Comparison of ENCODE assay signal across 8 cellular contexts in the genomic region with DNA sequence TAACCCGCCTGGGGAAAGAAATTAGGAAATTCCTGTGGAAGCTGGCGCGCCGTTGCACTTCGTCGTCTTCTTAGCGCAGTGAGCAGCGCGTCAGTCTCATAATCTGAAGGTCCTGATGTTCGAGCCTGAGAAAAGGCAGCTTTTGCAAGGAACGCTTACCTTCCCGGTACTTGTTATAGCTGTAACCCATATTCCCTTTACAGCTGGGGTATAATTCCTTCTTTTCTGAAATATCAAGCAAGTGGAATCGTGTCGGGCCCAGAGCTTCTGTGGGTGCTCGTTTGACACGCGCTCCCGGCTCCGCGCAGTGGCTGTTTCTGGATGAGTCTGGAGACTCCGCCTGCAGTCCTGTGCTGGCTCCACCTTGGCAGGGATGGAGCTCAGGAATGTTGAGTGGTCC.
DNase-seq lines count a peak whose midpoint lies in the region; FAIRE-seq and TF ChIP-seq lines count a peak whose summit lies in the region.
"Not testable (repeated sequence)": the region's sequence is repeated elsewhere in the genome, so short reads cannot be mapped to it uniquely, and the experiment has no call there.

No MANE protein-coding gene starts in this region.

- H3K4me3 ChIP-seq in astrocyte (ENCODE audit: insufficient read depth, low read depth, low read length), result not testable (repeated sequence)
- peak overlapping the region; percentile 8 for H3K4me3 ChIP-seq in ectodermal cell (ENCODE audit: insufficient read depth, low read depth, low read length)

- not testable (repeated sequence) for TF ChIP-seq CTCF in astrocyte (IDR thresholded peaks at IDR 0.05; ENCODE audit: insufficient read depth, low read depth, low read length)

- not testable (repeated sequence) for H3K79me2 ChIP-seq in astrocyte (ENCODE audit: insufficient read depth, low read length)

- not testable (repeated sequence) for H3K27ac ChIP-seq in astrocyte (ENCODE audit: low read depth, low read length); ectodermal cell (ENCODE audit: insufficient read depth, low read depth, low read length, poor library complexity, severe bottlenecking)

- not testable (repeated sequence) for H3K4me1 Mint-ChIP-seq in astrocyte (ENCODE audit: low read depth, unreplicated experiment)

- not testable (repeated sequence) for H3K9me3 ChIP-seq in astrocyte (ENCODE audit: insufficient read depth, low read depth, low read length); ectodermal cell (ENCODE audit: control insufficient read depth, low read length)

- H2AFZ ChIP-seq in astrocyte (ENCODE audit: low read depth, low read length), result not testable (repeated sequence)

- DNase-seq in Daoy (ENCODE audit: low read depth) (peak; percentile 84), HCEC 1CT (peak; percentile 42), LHCN-M2 (ENCODE audit: low read depth) (peak; percentile 9), fibroblast of the conjunctiva (ENCODE audit: low read depth) (peak; percentile 32), iPS-NIHi11 (ENCODE audit: low spot score) (peak; percentile 2), retina (peak; percentile 70)
- not testable (repeated sequence) for DNase-seq in astrocyte (ENCODE audit: low read depth)

- not testable (repeated sequence) for H3K27me3 ChIP-seq in astrocyte (ENCODE audit: insufficient read depth, low read length)
- H3K27me3 ChIP-seq in ectodermal cell (ENCODE audit: control insufficient read depth, insufficient read depth, low read length, poor library complexity, severe bottlenecking), result peaks cover 45% of the 10 kb centered on the region

- not testable (repeated sequence) for H3K9me3 Mint-ChIP-seq in astrocyte (ENCODE audit: unreplicated experiment)

- H3K36me3 ChIP-seq in astrocyte (ENCODE audit: insufficient read depth, low read length); ectodermal cell (ENCODE audit: control insufficient read depth, insufficient read depth, low read length): not testable (repeated sequence)

- 41 to 50% methylated on average over 18 to 20 of the region's 21 CpGs for WGBS in ectodermal cell, 2 experiments

- H3K4me2 ChIP-seq in astrocyte (ENCODE audit: low read length), result not testable (repeated sequence)

- not testable (repeated sequence) for H3K9ac ChIP-seq in astrocyte (ENCODE audit: low read length)

- peaks cover 52% of the 10 kb centered on the region for H3K27me3 Mint-ChIP-seq in astrocyte (ENCODE audit: low read depth, unreplicated experiment)

- H3K4me3 Mint-ChIP-seq in astrocyte (ENCODE audit: unreplicated experiment), result peak overlapping the region; percentile 54

- not testable (repeated sequence) for FAIRE-seq in astrocyte (lab: Jason Lieb, UNC)

- H3K36me3 Mint-ChIP-seq in astrocyte (ENCODE audit: low read depth, unreplicated experiment), result not testable (repeated sequence)

- not testable (repeated sequence) for H3K27ac Mint-ChIP-seq in astrocyte (ENCODE audit: unreplicated experiment)

- not testable (repeated sequence) for H4K20me1 ChIP-seq in astrocyte (ENCODE audit: insufficient read depth, low read length)

- H3K4me1 ChIP-seq in astrocyte (ENCODE audit: insufficient read depth, low read length); ectodermal cell (ENCODE audit: control insufficient read depth, insufficient read depth, low read length): not testable (repeated sequence)
